Comparison of ENCODE assay signal across 14 cellular contexts in genomic region chr5:109848130-109848529, GRCh38.
"Had no signal": no experiment of that assay in that cellular context is flagged by ENCODE, and none has a peak within 500 bp of the region (broad histone marks: within the 10 kb centered on the region; RNA-seq: fewer than 3 reads in every experiment).

No MANE protein-coding gene starts in this region.

- H3K4me3 Mint-ChIP-seq: activated CD4-positive, alpha-beta T cell treated with anti-CD3 and anti-CD28 coated beads, Interleukin-2, amount 10 ng/mL, durations not matched to agents 24 days and 14 days; mesothelial cell of epicardium; neural crest cell; type B pancreatic cell; WTC11 had no signal

- H3K27me3 Mint-ChIP-seq: activated CD4-positive, alpha-beta T cell treated with anti-CD3 and anti-CD28 coated beads, Interleukin-2, amount 10 ng/mL, durations not matched to agents 24 days and 14 days; progenitor cell of endocrine pancreas; type B pancreatic cell had no signal

- H3K27ac ChIP-seq: ascending aorta, coronary artery, foreskin keratinocyte, right atrium auricular region, testis had no signal

- H3K4me2 ChIP-seq: SK-N-SH had no signal

- H3K9me2 ChIP-seq: SK-N-SH had no signal

- H3K4me1 ChIP-seq: ascending aorta, foreskin keratinocyte, right atrium auricular region, testis had no signal

- H3K4me3 ChIP-seq: ascending aorta, coronary artery, right atrium auricular region, testis had no signal

- H3K27me3 ChIP-seq: ascending aorta, foreskin keratinocyte, right atrium auricular region, testis had no signal

- H3K9me3 Mint-ChIP-seq: mesothelial cell of epicardium, type B pancreatic cell, WTC11 had no signal

- ATAC-seq: foreskin keratinocyte, WTC11 had no signal

- H3K4me1 Mint-ChIP-seq: neural crest cell had no signal

- H3K9me3 ChIP-seq: ascending aorta, SK-N-SH, testis had no signal

- DNase-seq: activated CD4-positive, alpha-beta T cell treated with anti-CD3 and anti-CD28 coated beads, Interleukin-2, amount 10 ng/mL, durations not matched to agents 24 days and 14 days; activated effector memory CD4-positive, alpha-beta T cell treated with Interleukin-2 at 50 U/mL for 16 hours; foreskin keratinocyte; hippocampal formation; SK-N-SH; testis had no signal

- H3K27ac Mint-ChIP-seq: activated CD4-positive, alpha-beta T cell treated with anti-CD3 and anti-CD28 coated beads, Interleukin-2, amount 10 ng/mL, durations not matched to agents 24 days and 14 days; mesothelial cell of epicardium; type B pancreatic cell; WTC11 had no signal

- H3K9ac ChIP-seq: SK-N-SH had no signal
